In the genomic region with DNA sequence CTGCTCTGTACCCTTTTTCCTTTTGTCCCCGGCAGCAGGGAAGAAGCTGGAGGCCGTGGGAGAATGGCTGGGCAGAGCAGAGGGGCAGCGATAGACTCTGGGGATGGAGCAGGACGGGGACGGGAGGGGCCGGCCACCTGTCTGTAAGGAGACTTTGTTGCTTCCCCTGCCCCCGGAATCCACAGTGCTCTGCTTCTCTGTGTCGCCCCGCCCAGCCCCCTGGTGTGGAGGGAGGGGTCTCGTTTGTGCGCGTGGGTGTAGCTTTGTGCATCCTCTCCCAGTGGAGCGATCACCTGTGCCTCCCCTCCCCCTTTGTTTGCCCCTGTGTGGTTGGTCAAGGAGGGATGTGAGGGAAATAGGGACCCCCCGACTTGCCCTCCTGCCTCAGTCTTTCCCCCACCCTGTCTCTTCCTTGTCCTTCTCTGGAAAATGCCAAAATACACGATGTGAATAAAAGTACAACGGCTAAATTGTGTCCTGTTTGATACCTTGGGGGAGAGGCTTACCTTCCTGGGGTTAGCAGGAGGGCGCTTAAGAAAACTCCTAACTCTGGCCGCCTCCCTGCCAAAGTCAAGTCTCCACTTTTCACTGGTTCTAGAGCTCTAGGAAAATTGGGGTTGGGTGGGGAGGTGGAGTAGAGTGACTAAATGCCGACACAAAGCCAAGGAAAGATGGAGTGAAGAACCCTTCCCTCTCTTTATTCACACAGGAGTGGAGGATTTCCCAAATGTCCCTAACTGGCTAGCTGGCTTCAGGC, we compare ENCODE assay signal across 8 cellular contexts. TPM values are rescaled to one million over a fixed set of nuclear protein-coding genes. Genes with fewer than 3 reads are reported as not detected.
DNase-seq lines count a peak whose midpoint lies in the region; ATAC-seq, FAIRE-seq and TF ChIP-seq lines count a peak whose summit lies in the region.

No MANE protein-coding gene starts in this region.

- H3K4me3 ChIP-seq in HepG2 (replicated peaks in 1 of 3; ENCODE audit: insufficient read depth in 1 of 3, low read depth in 2 of 3, low read length in 3 of 3) (peak overlapping the region in 2 of 3 experiments; percentile 88 to 92; a peak in 3 of 6 replicates), thoracic aorta (peak overlapping the region; percentile 99)

- H3K9me3 Mint-ChIP-seq in activated CD4-positive, alpha-beta T cell treated with anti-CD3 and anti-CD28 coated beads, Interleukin-2, amount 10 ng/mL, durations not matched to agents 7 days and 5 days, result no peaks in the 10 kb centered on the region
- no peaks in the 10 kb centered on the region for H3K9me3 Mint-ChIP-seq in activated naive CD8-positive, alpha-beta T cell treated with anti-CD3 and anti-CD28 coated beads, Interleukin-2, amount 50 U/mL, for 24 hours

- TF ChIP-seq CTCF in HepG2 (CRISPR knock-in tag; IDR thresholded peaks at IDR 0.05) (no peak), thoracic aorta (IDR thresholded peaks at IDR 0.05) (no peak)

- H3K4me1 Mint-ChIP-seq in activated CD4-positive, alpha-beta T cell treated with anti-CD3 and anti-CD28 coated beads, Interleukin-2, amount 10 ng/mL, durations not matched to agents 7 days and 5 days, result peaks cover 43% of the 10 kb centered on the region
- H3K4me1 Mint-ChIP-seq in activated naive CD8-positive, alpha-beta T cell treated with anti-CD3 and anti-CD28 coated beads, Interleukin-2, amount 50 U/mL, for 24 hours, result peaks cover 48% of the 10 kb centered on the region

- POLR2A ChIA-PET in activated CD4-positive, alpha-beta T cell treated with anti-CD3 and anti-CD28 coated beads, Interleukin-2, amount 10 ng/mL, durations not matched to agents 7 days and 5 days (lab: Charles Lee), result interaction anchor here (1.0 to 2.3 kb wide), 2 partner anchors 14 to 77 kb away, joined by 3 to 14 read pairs; partner anchors contain the start of genes C12orf57, CDCA3, RNU7-1 and USP5
- POLR2A ChIA-PET in HepG2 (lab: Yijun Ruan, JAX), result interaction anchor here (0.9 to 6.0 kb wide), 11 partner anchors 9 to 114 kb away, joined by 3 to 132 read pairs (median 4); partner anchors contain the start of genes C12orf57, CDCA3, MLF2 and RNU7-1

- no peaks in the 10 kb centered on the region for H3K27me3 Mint-ChIP-seq in activated CD4-positive, alpha-beta T cell treated with anti-CD3 and anti-CD28 coated beads, Interleukin-2, amount 10 ng/mL, durations not matched to agents 7 days and 5 days
- H3K27me3 Mint-ChIP-seq in activated naive CD8-positive, alpha-beta T cell treated with anti-CD3 and anti-CD28 coated beads, Interleukin-2, amount 50 U/mL, for 24 hours, result peaks cover 2% of the 10 kb centered on the region

- no peaks in the 10 kb centered on the region; a peak in 1 of 5 replicates for H3K27me3 ChIP-seq in HepG2 (ENCODE audit: control insufficient read depth in 1 of 2, insufficient read depth in 2 of 2, low read length in 2 of 2)
- H3K27me3 ChIP-seq in thoracic aorta (replicated peaks; ENCODE audit: insufficient read depth), result no peaks in the 10 kb centered on the region

- no peak for TF ChIP-seq POLR2A in HepG2 (IDR thresholded peaks at IDR 0.05; ENCODE audit: insufficient read depth in 1 of 2, low read depth in 2 of 2, low read length in 2 of 2)

- H3K4me2 ChIP-seq in HepG2 (ENCODE audit: low read depth, low read length), result peak overlapping the region; percentile 98

- H3K9ac ChIP-seq in HepG2 (ENCODE audit: insufficient read depth, low read depth, low read length), result peak overlapping the region; percentile 69; the same call in 1 of the 2 replicates

- H2AFZ ChIP-seq in HepG2 (ENCODE audit: low read length), result no peak overlapping the region

- TF ChIP-seq EP300 in HepG2 (IDR thresholded peaks at IDR 0.05; ENCODE audit: low read depth in 2 of 2, low read length in 2 of 2), result no peak
- no peak for TF ChIP-seq EP300 in HepG2 (CRISPR knock-in tag; IDR thresholded peaks at IDR 0.05; ENCODE audit: borderline replicate concordance)

- CTCF ChIA-PET in activated CD4-positive, alpha-beta T cell treated with anti-CD3 and anti-CD28 coated beads, Interleukin-2, amount 10 ng/mL, durations not matched to agents 7 days and 5 days (lab: Charles Lee), result interaction anchor here (0.6 to 7.8 kb wide), 7 partner anchors 13 to 243 kb away, joined by 3 to 67 read pairs (median 4); partner anchors contain the start of genes CDCA3 and USP5
- CTCF ChIA-PET in HepG2 (lab: Yijun Ruan, JAX; ENCODE audit: low intra/inter-chr PET ratio, low total read pairs), result no interaction called here

- 94% methylated on average over 14 of the region's 19 CpGs for WGBS in HepG2 (ENCODE audit: low lambda C conversion rate)

- H3K27ac Mint-ChIP-seq in activated CD4-positive, alpha-beta T cell treated with anti-CD3 and anti-CD28 coated beads, Interleukin-2, amount 10 ng/mL, durations not matched to agents 7 days and 5 days, result no peak overlapping the region
- peak overlapping the region; percentile 31 for H3K27ac Mint-ChIP-seq in activated naive CD8-positive, alpha-beta T cell treated with anti-CD3 and anti-CD28 coated beads, Interleukin-2, amount 50 U/mL, for 24 hours

- H3K27ac ChIP-seq in HepG2 (ENCODE audit: extremely low read length, insufficient read depth, low read length) (no peak overlapping the region), thoracic aorta (peak overlapping the region; percentile 97 to 98)

- peaks cover 29% of the 10 kb centered on the region for H3K79me2 ChIP-seq in HepG2 (ENCODE audit: insufficient read depth, low read length)

- H3K36me3 ChIP-seq in HepG2 (replicated peaks in 1 of 2; ENCODE audit: control insufficient read depth in 1 of 2, insufficient read depth in 2 of 2, low read length in 2 of 2) (peaks cover 22 to 45% of the 10 kb centered on the region in 2 experiments), thoracic aorta (peaks cover 41% of the 10 kb centered on the region)

- no TSS peak for BruUV-seq in HepG2 (replicated peaks; lab: Mats Ljungman, UMichigan)

- no peak for TF ChIP-seq RAD21 in HepG2 (CRISPR knock-in tag; IDR thresholded peaks at IDR 0.05)

- H4K20me1 ChIP-seq in HepG2 (ENCODE audit: insufficient read depth, low read length), result peaks cover 35% of the 10 kb centered on the region

- no peak for ATAC-seq in activated naive CD8-positive, alpha-beta T cell treated with anti-CD3 and anti-CD28 coated beads, Interleukin-2, amount 50 U/mL, for 24 hours
- no peak for ATAC-seq in HepG2
- ATAC-seq in thoracic aorta (ENCODE audit: insufficient number of reproducible peaks, low FRiP score, low read depth), result no peak

- no peak for FAIRE-seq in HepG2 (lab: Jason Lieb, UNC)

- H3K4me1 ChIP-seq in HepG2 (ENCODE audit: insufficient read depth, low read length) (peaks cover 37% of the 10 kb centered on the region), thoracic aorta (ENCODE audit: control insufficient read depth in 1 of 2, low read depth in 2 of 2) (peaks cover 20 to 35% of the 10 kb centered on the region in 2 donors)

- no peak for DNase-seq in activated CD4-positive, alpha-beta T cell treated with anti-CD3 and anti-CD28 coated beads, Interleukin-2, amount 10 ng/mL, durations not matched to agents 7 days and 5 days
- DNase-seq in activated CD4-positive, alpha-beta T cell treated with anti-CD3 and anti-CD28 coated beads for 4 hours, result no peak
- peak; percentile 31 for DNase-seq in activated naive CD8-positive, alpha-beta T cell treated with anti-CD3 and anti-CD28 coated beads, Interleukin-2, amount 50 U/mL, for 24 hours
- DNase-seq in HepG2 (ENCODE audit: low spot score), result no peak
- no peak for DNase-seq in thoracic aorta (ENCODE audit: low spot score)
- no peak for DNase-seq in COLO829 (ENCODE audit: low spot score)
- no peak for DNase-seq in hepatic stellate cell (ENCODE audit: low spot score)
- no peak for DNase-seq in NCI-H2029 treated with DMSO at 0.1 percent for 48 hours (lab: John Stamatoyannopoulos, UW)

- H3K36me3 Mint-ChIP-seq in activated CD4-positive, alpha-beta T cell treated with anti-CD3 and anti-CD28 coated beads, Interleukin-2, amount 10 ng/mL, durations not matched to agents 7 days and 5 days (ENCODE audit: low read depth), result peaks cover 69% of the 10 kb centered on the region
- peaks cover 58% of the 10 kb centered on the region for H3K36me3 Mint-ChIP-seq in activated naive CD8-positive, alpha-beta T cell treated with anti-CD3 and anti-CD28 coated beads, Interleukin-2, amount 50 U/mL, for 24 hours (ENCODE audit: low read depth)

- intact Hi-C loops in HepG2 (cut with micrococcal nuclease; ENCODE audit: unreplicated experiment), result no loop called here

- in situ Hi-C loops in HepG2 (cut with HindIII; ENCODE audit: extremely low pct_ligation_motif_present, low pct_unique_long_range_greater_than_20kb), result no loop called here

- H3K4me3 Mint-ChIP-seq in activated CD4-positive, alpha-beta T cell treated with anti-CD3 and anti-CD28 coated beads, Interleukin-2, amount 10 ng/mL, durations not matched to agents 7 days and 5 days, result peak overlapping the region; percentile 92
- H3K4me3 Mint-ChIP-seq in activated naive CD8-positive, alpha-beta T cell treated with anti-CD3 and anti-CD28 coated beads, Interleukin-2, amount 50 U/mL, for 24 hours, result peak overlapping the region; percentile 94

- H3K9me3 ChIP-seq in HepG2 (ENCODE audit: low read length) (no peaks in the 10 kb centered on the region), thoracic aorta (no peaks in the 10 kb centered on the region)

RNA-seq across cellular contexts. Expression of gene TPI1, which starts 1.0 kb away (rescaled TPM):
- 1,000 to 10,000 TPM in 1 of 2 experiments, 100 to 1,000 TPM in 1; 918 to 1,035 TPM for total RNA-seq in activated CD4-positive, alpha-beta T cell treated with anti-CD3 and anti-CD28 coated beads, Interleukin-2, amount 10 ng/mL, durations not matched to agents 7 days and 5 days
- total RNA-seq in HepG2 (2016; rRNA removed; fragmentation: Illumina TruSeq; extraction: Trizol) (945 and 1,237 TPM in 2 replicates), thoracic aorta (100 to 1,000 TPM; 287 to 322 TPM)
- 140 and 155 TPM in 2 replicates for total RNA-seq in HepG2 (2016; cell fraction: cytosol; rRNA removed; fragmentation: Illumina TruSeq; extraction: Trizol; ENCODE audit: low read depth)
- total RNA-seq in HepG2 (2016; cell fraction: insoluble cytoplasmic fraction; rRNA removed; fragmentation: Illumina TruSeq; extraction: Trizol), result 973 and 1,308 TPM in 2 replicates
- 225 and 227 TPM in 2 replicates for total RNA-seq in HepG2 (2016; cell fraction: membrane; rRNA removed; fragmentation: Illumina TruSeq; extraction: Trizol)
- 304 and 321 TPM in 2 replicates for total RNA-seq in HepG2 (2016; cell fraction: nucleus; rRNA removed; fragmentation: Illumina TruSeq; extraction: Trizol)
- polyA plus RNA-seq in HepG2 (2011; rRNA removed), result 2,303 and 2,535 TPM in 2 replicates
- 2,411 and 2,863 TPM in 2 replicates for polyA plus RNA-seq in HepG2 (2011; cell fraction: cytosol; rRNA removed)
- polyA plus RNA-seq in HepG2 (2011; cell fraction: nucleus; rRNA removed), result 791 and 898 TPM in 2 replicates
- 761 and 831 TPM in 2 replicates for polyA plus RNA-seq in HepG2 (2012)
- 144 and 145 TPM in 2 replicates for polyA plus RNA-seq in HepG2 (2016; cell fraction: cytosol; fragmentation: Illumina TruSeq; extraction: Trizol; ENCODE audit: low read depth)
- polyA plus RNA-seq in HepG2 (2016; cell fraction: insoluble cytoplasmic fraction; fragmentation: Illumina TruSeq; extraction: Trizol; ENCODE audit: low read depth), result 1,111 and 1,213 TPM in 2 replicates
- polyA plus RNA-seq in HepG2 (2016; cell fraction: membrane; fragmentation: Illumina TruSeq; extraction: Trizol; ENCODE audit: low read depth), result 192 and 205 TPM in 2 replicates
- polyA plus RNA-seq in HepG2 (2016; cell fraction: nucleus; fragmentation: Illumina TruSeq; extraction: Trizol; ENCODE audit: insufficient read depth, low read depth), result 439 and 458 TPM in 2 replicates
- polyA minus RNA-seq in HepG2 (2011; rRNA and poly(A)+ RNA removed; ENCODE audit: low replicate concordance), result 3,388 and 3,474 TPM in 2 replicates
- 607 and 618 TPM in 2 replicates for polyA minus RNA-seq in HepG2 (2011; cell fraction: cytosol; rRNA and poly(A)+ RNA removed)
- polyA minus RNA-seq in HepG2 (2011; cell fraction: nucleus; rRNA and poly(A)+ RNA removed), result 242 and 287 TPM in 2 replicates

RNA-seq across cellular contexts. Expression of gene SPSB2, which starts 6.8 kb away (rescaled TPM):
- 10 to 100 TPM; 15.4 to 17.3 TPM for total RNA-seq in activated CD4-positive, alpha-beta T cell treated with anti-CD3 and anti-CD28 coated beads, Interleukin-2, amount 10 ng/mL, durations not matched to agents 7 days and 5 days
- 4.0 and 6.2 TPM in 2 replicates for total RNA-seq in HepG2 (2016; rRNA removed; fragmentation: Illumina TruSeq; extraction: Trizol)
- 2.5 and 2.9 TPM in 2 replicates for total RNA-seq in HepG2 (2016; cell fraction: cytosol; rRNA removed; fragmentation: Illumina TruSeq; extraction: Trizol; ENCODE audit: low read depth)
- 4.0 and 5.3 TPM in 2 replicates for total RNA-seq in HepG2 (2016; cell fraction: insoluble cytoplasmic fraction; rRNA removed; fragmentation: Illumina TruSeq; extraction: Trizol)
- total RNA-seq in HepG2 (2016; cell fraction: membrane; rRNA removed; fragmentation: Illumina TruSeq; extraction: Trizol), result 3.2 and 4.9 TPM in 2 replicates
- total RNA-seq in HepG2 (2016; cell fraction: nucleus; rRNA removed; fragmentation: Illumina TruSeq; extraction: Trizol), result 4.0 and 4.3 TPM in 2 replicates
- 1.9 and 2.0 TPM in 2 replicates for polyA plus RNA-seq in HepG2 (2011; rRNA removed)
- polyA plus RNA-seq in HepG2 (2011; cell fraction: cytosol; rRNA removed), result 1.8 and 2.4 TPM in 2 replicates
- 2.1 and 2.8 TPM in 2 replicates for polyA plus RNA-seq in HepG2 (2011; cell fraction: nucleus; rRNA removed)
- polyA plus RNA-seq in HepG2 (2012), result 1.7 and 2.0 TPM in 2 replicates
- polyA plus RNA-seq in HepG2 (2016; cell fraction: cytosol; fragmentation: Illumina TruSeq; extraction: Trizol; ENCODE audit: low read depth), result 2.0 and 2.2 TPM in 2 replicates
- polyA plus RNA-seq in HepG2 (2016; cell fraction: insoluble cytoplasmic fraction; fragmentation: Illumina TruSeq; extraction: Trizol; ENCODE audit: low read depth), result 4.2 and 5.3 TPM in 2 replicates
- polyA plus RNA-seq in HepG2 (2016; cell fraction: membrane; fragmentation: Illumina TruSeq; extraction: Trizol; ENCODE audit: low read depth), result 2.5 and 2.9 TPM in 2 replicates
- 7.1 and 7.6 TPM in 2 replicates for polyA plus RNA-seq in HepG2 (2016; cell fraction: nucleus; fragmentation: Illumina TruSeq; extraction: Trizol; ENCODE audit: insufficient read depth, low read depth)
- 2.3 and 4.3 TPM in 2 replicates for polyA minus RNA-seq in HepG2 (2011; rRNA and poly(A)+ RNA removed; ENCODE audit: low replicate concordance)
- 0.97 TPM in 1 of 2 replicates, not detected in the other for polyA minus RNA-seq in HepG2 (2011; cell fraction: cytosol; rRNA and poly(A)+ RNA removed)
- 1.7 and 4.4 TPM in 2 replicates for polyA minus RNA-seq in HepG2 (2011; cell fraction: nucleus; rRNA and poly(A)+ RNA removed)
- total RNA-seq in thoracic aorta, result 10 to 100 TPM in 1 of 2 donors, 1 to 10 TPM in 1; 9.2 to 19.1 TPM

RNA-seq across cellular contexts. Expression of gene USP5, which starts 14.4 kb away (rescaled TPM):
- 100 to 1,000 TPM; 119 to 131 TPM for total RNA-seq in activated CD4-positive, alpha-beta T cell treated with anti-CD3 and anti-CD28 coated beads, Interleukin-2, amount 10 ng/mL, durations not matched to agents 7 days and 5 days
- 53.4 and 56.0 TPM in 2 replicates for total RNA-seq in HepG2 (2016; rRNA removed; fragmentation: Illumina TruSeq; extraction: Trizol)
- total RNA-seq in HepG2 (2016; cell fraction: cytosol; rRNA removed; fragmentation: Illumina TruSeq; extraction: Trizol; ENCODE audit: low read depth), result 5.2 and 5.4 TPM in 2 replicates
- 45.2 and 58.2 TPM in 2 replicates for total RNA-seq in HepG2 (2016; cell fraction: insoluble cytoplasmic fraction; rRNA removed; fragmentation: Illumina TruSeq; extraction: Trizol)
- total RNA-seq in HepG2 (2016; cell fraction: membrane; rRNA removed; fragmentation: Illumina TruSeq; extraction: Trizol), result 10.8 and 12.8 TPM in 2 replicates
- total RNA-seq in HepG2 (2016; cell fraction: nucleus; rRNA removed; fragmentation: Illumina TruSeq; extraction: Trizol), result 32.6 and 33.8 TPM in 2 replicates
- 39.6 and 42.8 TPM in 2 replicates for polyA plus RNA-seq in HepG2 (2011; rRNA removed)
- 27.0 and 32.1 TPM in 2 replicates for polyA plus RNA-seq in HepG2 (2011; cell fraction: cytosol; rRNA removed)
- 68.8 and 89.3 TPM in 2 replicates for polyA plus RNA-seq in HepG2 (2011; cell fraction: nucleus; rRNA removed)
- 27.9 and 33.1 TPM in 2 replicates for polyA plus RNA-seq in HepG2 (2012)
- 4.2 and 4.5 TPM in 2 replicates for polyA plus RNA-seq in HepG2 (2016; cell fraction: cytosol; fragmentation: Illumina TruSeq; extraction: Trizol; ENCODE audit: low read depth)
- polyA plus RNA-seq in HepG2 (2016; cell fraction: insoluble cytoplasmic fraction; fragmentation: Illumina TruSeq; extraction: Trizol; ENCODE audit: low read depth), result 34.9 and 45.9 TPM in 2 replicates
- 7.6 and 9.6 TPM in 2 replicates for polyA plus RNA-seq in HepG2 (2016; cell fraction: membrane; fragmentation: Illumina TruSeq; extraction: Trizol; ENCODE audit: low read depth)
- polyA plus RNA-seq in HepG2 (2016; cell fraction: nucleus; fragmentation: Illumina TruSeq; extraction: Trizol; ENCODE audit: insufficient read depth, low read depth), result 58.8 and 61.0 TPM in 2 replicates
- polyA minus RNA-seq in HepG2 (2011; rRNA and poly(A)+ RNA removed; ENCODE audit: low replicate concordance), result 91.2 and 159 TPM in 2 replicates
- polyA minus RNA-seq in HepG2 (2011; cell fraction: cytosol; rRNA and poly(A)+ RNA removed), result 29.6 and 30.0 TPM in 2 replicates
- polyA minus RNA-seq in HepG2 (2011; cell fraction: nucleus; rRNA and poly(A)+ RNA removed), result 21.5 and 25.2 TPM in 2 replicates
- total RNA-seq in thoracic aorta, result 10 to 100 TPM; 54.3 to 62.7 TPM

RNA-seq across cellular contexts. Expression of gene CDCA3, which starts 15.3 kb away (rescaled TPM):
- 100 to 1,000 TPM; 118 to 122 TPM for total RNA-seq in activated CD4-positive, alpha-beta T cell treated with anti-CD3 and anti-CD28 coated beads, Interleukin-2, amount 10 ng/mL, durations not matched to agents 7 days and 5 days
- total RNA-seq in HepG2 (2016; rRNA removed; fragmentation: Illumina TruSeq; extraction: Trizol) (51.9 and 56.5 TPM in 2 replicates), thoracic aorta (1 to 10 TPM; 1.8 to 1.9 TPM)
- 18.2 and 19.1 TPM in 2 replicates for total RNA-seq in HepG2 (2016; cell fraction: cytosol; rRNA removed; fragmentation: Illumina TruSeq; extraction: Trizol; ENCODE audit: low read depth)
- 50.0 and 55.6 TPM in 2 replicates for total RNA-seq in HepG2 (2016; cell fraction: insoluble cytoplasmic fraction; rRNA removed; fragmentation: Illumina TruSeq; extraction: Trizol)
- total RNA-seq in HepG2 (2016; cell fraction: membrane; rRNA removed; fragmentation: Illumina TruSeq; extraction: Trizol), result 20.4 and 21.6 TPM in 2 replicates
- 31.7 and 43.0 TPM in 2 replicates for total RNA-seq in HepG2 (2016; cell fraction: nucleus; rRNA removed; fragmentation: Illumina TruSeq; extraction: Trizol)
- 21.8 and 32.7 TPM in 2 replicates for polyA plus RNA-seq in HepG2 (2011; rRNA removed)
- 13.5 and 33.7 TPM in 2 replicates for polyA plus RNA-seq in HepG2 (2011; cell fraction: cytosol; rRNA removed)
- 64.2 and 90.2 TPM in 2 replicates for polyA plus RNA-seq in HepG2 (2011; cell fraction: nucleus; rRNA removed)
- 11.7 and 21.3 TPM in 2 replicates for polyA plus RNA-seq in HepG2 (2012)
- 16.4 and 16.7 TPM in 2 replicates for polyA plus RNA-seq in HepG2 (2016; cell fraction: cytosol; fragmentation: Illumina TruSeq; extraction: Trizol; ENCODE audit: low read depth)
- 57.9 and 60.0 TPM in 2 replicates for polyA plus RNA-seq in HepG2 (2016; cell fraction: insoluble cytoplasmic fraction; fragmentation: Illumina TruSeq; extraction: Trizol; ENCODE audit: low read depth)
- polyA plus RNA-seq in HepG2 (2016; cell fraction: membrane; fragmentation: Illumina TruSeq; extraction: Trizol; ENCODE audit: low read depth), result 15.5 and 16.6 TPM in 2 replicates
- 101 and 114 TPM in 2 replicates for polyA plus RNA-seq in HepG2 (2016; cell fraction: nucleus; fragmentation: Illumina TruSeq; extraction: Trizol; ENCODE audit: insufficient read depth, low read depth)
- polyA minus RNA-seq in HepG2 (2011; rRNA and poly(A)+ RNA removed; ENCODE audit: low replicate concordance), result 37.9 and 93.4 TPM in 2 replicates
- polyA minus RNA-seq in HepG2 (2011; cell fraction: cytosol; rRNA and poly(A)+ RNA removed), result 13.8 and 22.5 TPM in 2 replicates
- polyA minus RNA-seq in HepG2 (2011; cell fraction: nucleus; rRNA and poly(A)+ RNA removed), result 19.8 and 31.5 TPM in 2 replicates

RNA-seq across cellular contexts. Expression of gene GNB3, which starts 25.6 kb away (rescaled TPM):
- total RNA-seq in activated CD4-positive, alpha-beta T cell treated with anti-CD3 and anti-CD28 coated beads, Interleukin-2, amount 10 ng/mL, durations not matched to agents 7 days and 5 days, result not detected
- total RNA-seq in HepG2 (2016; rRNA removed; fragmentation: Illumina TruSeq; extraction: Trizol), result 0.17 and 1.3 TPM in 2 replicates
- 0.26 and 0.30 TPM in 2 replicates for total RNA-seq in HepG2 (2016; cell fraction: cytosol; rRNA removed; fragmentation: Illumina TruSeq; extraction: Trizol; ENCODE audit: low read depth)
- total RNA-seq in HepG2 (2016; cell fraction: insoluble cytoplasmic fraction; rRNA removed; fragmentation: Illumina TruSeq; extraction: Trizol), result 0.15 and 0.84 TPM in 2 replicates
- total RNA-seq in HepG2 (2016; cell fraction: membrane; rRNA removed; fragmentation: Illumina TruSeq; extraction: Trizol), result 0.14 and 0.46 TPM in 2 replicates
- 0.84 and 2.6 TPM in 2 replicates for total RNA-seq in HepG2 (2016; cell fraction: nucleus; rRNA removed; fragmentation: Illumina TruSeq; extraction: Trizol)
- polyA plus RNA-seq in HepG2 (2011; rRNA removed), result 3.6 and 3.8 TPM in 2 replicates
- polyA plus RNA-seq in HepG2 (2011; cell fraction: cytosol; rRNA removed), result 0.58 and 1.0 TPM in 2 replicates
- polyA plus RNA-seq in HepG2 (2011; cell fraction: nucleus; rRNA removed), result 31.0 and 48.1 TPM in 2 replicates
- 1.9 and 2.1 TPM in 2 replicates for polyA plus RNA-seq in HepG2 (2012)
- 0.17 and 0.24 TPM in 2 replicates for polyA plus RNA-seq in HepG2 (2016; cell fraction: cytosol; fragmentation: Illumina TruSeq; extraction: Trizol; ENCODE audit: low read depth)
- polyA plus RNA-seq in HepG2 (2016; cell fraction: insoluble cytoplasmic fraction; fragmentation: Illumina TruSeq; extraction: Trizol; ENCODE audit: low read depth), result 0.56 and 0.57 TPM in 2 replicates
- polyA plus RNA-seq in HepG2 (2016; cell fraction: membrane; fragmentation: Illumina TruSeq; extraction: Trizol; ENCODE audit: low read depth), result 0.18 and 0.34 TPM in 2 replicates
- 9.0 and 13.6 TPM in 2 replicates for polyA plus RNA-seq in HepG2 (2016; cell fraction: nucleus; fragmentation: Illumina TruSeq; extraction: Trizol; ENCODE audit: insufficient read depth, low read depth)
- polyA minus RNA-seq in HepG2 (2011; rRNA and poly(A)+ RNA removed; ENCODE audit: low replicate concordance), result 0.07 and 2.9 TPM in 2 replicates
- not detected in 2 replicates for polyA minus RNA-seq in HepG2 (2011; cell fraction: cytosol; rRNA and poly(A)+ RNA removed)
- polyA minus RNA-seq in HepG2 (2011; cell fraction: nucleus; rRNA and poly(A)+ RNA removed), result 8.1 and 8.2 TPM in 2 replicates
- 10 to 100 TPM in 1 of 2 donors, 1 to 10 TPM in 1; 9.3 to 16.6 TPM for total RNA-seq in thoracic aorta
